ENCODE assay signal across 1 cellular context in the genomic region with DNA sequence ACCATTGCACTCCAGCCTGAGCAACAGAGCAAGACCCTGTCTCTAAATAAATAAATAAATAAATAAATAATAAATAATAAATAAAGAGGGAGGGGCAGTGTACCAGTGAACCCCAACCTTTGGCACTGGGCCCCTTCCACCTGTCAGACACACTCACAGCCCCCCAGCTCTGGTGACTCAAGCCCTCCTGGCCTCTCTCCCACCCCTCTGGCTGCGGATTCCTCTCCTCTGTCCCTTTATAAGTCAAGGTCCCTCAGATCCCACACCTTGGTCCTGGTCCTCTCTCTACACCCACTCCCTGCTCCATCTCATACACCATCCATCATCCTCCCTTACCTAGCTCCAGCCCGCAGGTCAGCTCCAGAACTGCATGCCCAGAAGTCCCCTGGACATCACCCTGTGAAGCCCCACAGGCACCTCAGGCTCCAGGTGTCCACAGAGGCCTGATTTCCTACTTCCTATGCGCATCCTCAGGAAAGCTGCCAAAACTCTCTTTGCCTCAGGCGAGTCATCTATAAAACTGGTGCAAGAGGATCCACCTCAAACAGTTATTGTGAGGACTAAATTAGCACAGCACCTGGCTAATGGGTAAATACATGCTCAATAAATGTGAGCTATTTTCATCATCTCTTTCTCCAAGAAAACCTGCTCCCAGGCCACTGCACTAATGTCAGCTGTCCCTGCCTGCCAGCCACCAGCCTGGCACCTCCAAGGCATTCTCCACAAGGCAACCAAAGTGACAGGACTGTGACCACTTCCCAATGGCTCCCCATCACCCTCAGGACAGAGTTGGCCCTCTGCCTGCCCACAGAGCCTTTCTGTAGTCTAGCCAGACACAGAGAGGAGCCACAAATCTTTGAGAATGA.
TF ChIP-seq lines count a peak whose summit lies in the region.

No MANE protein-coding gene starts in this region.

TF ChIP-seq in IMR-90, 13 proteins besides CTCF, POLR2A, EP300 and RAD21 (continued from another document):
- TF ChIP-seq CEBPB (IDR thresholded peaks at IDR 0.05; ENCODE audit: low read depth, low read length): no peak
- TF ChIP-seq NFE2L2 (IDR thresholded peaks at IDR 0.05; ENCODE audit: low read depth, low read length): no peak
